ENCODE assay signal across 1 cellular context in the genomic region with DNA sequence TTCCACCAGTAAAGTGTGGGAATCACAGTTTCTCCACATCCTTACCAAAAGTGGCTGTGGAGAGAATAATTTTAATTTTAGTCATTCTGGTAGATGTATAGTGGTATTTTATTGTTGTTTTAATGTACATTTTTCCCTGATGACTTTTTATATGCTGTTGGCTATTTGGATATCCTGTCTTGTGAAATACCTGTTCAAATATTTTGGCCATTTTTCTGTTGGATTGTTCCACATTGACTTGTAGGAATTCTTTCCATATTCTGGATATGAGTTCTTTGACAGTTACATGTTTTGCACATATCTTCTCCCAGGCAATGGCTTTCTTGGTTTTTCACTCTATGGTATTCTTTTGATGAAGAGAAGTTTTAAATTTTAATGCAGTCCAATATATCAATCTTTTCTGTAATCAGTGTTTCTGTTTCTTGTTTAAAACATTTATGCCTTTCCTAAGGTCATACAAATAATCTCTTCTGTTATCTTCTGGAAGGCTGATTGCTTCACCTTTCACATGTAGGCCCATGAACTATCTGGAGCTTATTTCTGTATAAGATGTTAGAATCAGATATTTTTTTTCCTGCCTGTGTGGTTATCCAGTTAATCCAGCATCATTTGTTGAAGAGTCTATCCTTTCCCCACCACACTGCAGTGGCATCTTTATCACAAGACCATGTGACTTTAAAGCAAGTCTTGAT.
A peak's percentile ranks its signal among the peaks of the same experiment; 100 is the strongest.
TF ChIP-seq lines count a peak whose summit lies in the region.

No MANE protein-coding gene starts in this region.

TF ChIP-seq in IMR-90, 13 proteins besides CTCF, POLR2A, EP300 and RAD21:
- TF ChIP-seq CHD1 (IDR thresholded peaks at IDR 0.05; ENCODE audit: low read depth, low read length) = no peak
- TF ChIP-seq, protein P1, sequence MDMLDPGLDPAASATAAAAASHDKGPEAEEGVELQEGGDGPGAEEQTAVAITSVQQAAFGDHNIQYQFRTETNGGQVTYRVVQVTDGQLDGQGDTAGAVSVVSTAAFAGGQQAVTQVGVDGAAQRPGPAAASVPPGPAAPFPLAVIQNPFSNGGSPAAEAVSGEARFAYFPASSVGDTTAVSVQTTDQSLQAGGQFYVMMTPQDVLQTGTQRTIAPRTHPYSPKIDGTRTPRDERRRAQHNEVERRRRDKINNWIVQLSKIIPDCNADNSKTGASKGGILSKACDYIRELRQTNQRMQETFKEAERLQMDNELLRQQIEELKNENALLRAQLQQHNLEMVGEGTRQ (IDR thresholded peaks at IDR 0.05; ENCODE audit: low read depth, low read length) = no peak
- peak; percentile 56 for TF ChIP-seq CEBPB (IDR thresholded peaks at IDR 0.05; ENCODE audit: low read depth, low read length)
- no peak for TF ChIP-seq BHLHE40 (IDR thresholded peaks at IDR 0.05; ENCODE audit: low read depth, low read length)
- TF ChIP-seq, protein P2, sequence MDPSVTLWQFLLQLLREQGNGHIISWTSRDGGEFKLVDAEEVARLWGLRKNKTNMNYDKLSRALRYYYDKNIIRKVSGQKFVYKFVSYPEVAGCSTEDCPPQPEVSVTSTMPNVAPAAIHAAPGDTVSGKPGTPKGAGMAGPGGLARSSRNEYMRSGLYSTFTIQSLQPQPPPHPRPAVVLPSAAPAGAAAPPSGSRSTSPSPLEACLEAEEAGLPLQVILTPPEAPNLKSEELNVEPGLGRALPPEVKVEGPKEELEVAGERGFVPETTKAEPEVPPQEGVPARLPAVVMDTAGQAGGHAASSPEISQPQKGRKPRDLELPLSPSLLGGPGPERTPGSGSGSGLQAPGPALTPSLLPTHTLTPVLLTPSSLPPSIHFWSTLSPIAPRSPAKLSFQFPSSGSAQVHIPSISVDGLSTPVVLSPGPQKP (IDR thresholded peaks at IDR 0.05; ENCODE audit: borderline replicate concordance, low read depth, low read length) = no peak
